33 cellular contexts compared by ENCODE assay signal in genomic region chr7:982511-983181, GRCh38. TPM values are rescaled to one million over a fixed set of nuclear protein-coding genes. Genes with fewer than 3 reads are reported as not detected.
DNase-seq lines count a peak whose midpoint lies in the region; ATAC-seq and TF ChIP-seq lines count a peak whose summit lies in the region.
"Had no signal": no experiment of that assay in that cellular context is flagged by ENCODE, and none has a peak within 500 bp of the region (broad histone marks: within the 10 kb centered on the region; RNA-seq: fewer than 3 reads in every experiment).

TSS of gene CYP2W1 (plus strand) at chr7:983181. CDS start at chr7:983212, 31 bp downstream.

- peak within 1 kb of the TSS; percentile 12 to 61 for H3K9ac ChIP-seq in colonic mucosa (ENCODE audit: low read depth in 2 of 2, low read length in 2 of 2)

- peak; percentile 16 for ATAC-seq in stimulated activated naive CD8-positive, alpha-beta T cell treated with anti-CD3 and anti-CD28 coated beads, Interleukin-15, amount 100 ng/mL, for 72 hours
- ATAC-seq in stimulated activated naive CD8-positive, alpha-beta T cell treated with anti-CD3 and anti-CD28 coated beads, Interleukin-15, Interleukin-2, amounts not matched to agents 100 U/mL and 50 U/mL, for 24 hours, result no peak
- ATAC-seq: A549; activated naive CD4-positive, alpha-beta T cell treated with anti-CD3 and anti-CD28 coated beads, Interleukin-2, amount 50 U/mL, for 72 hours; CD8-positive, alpha-beta T cell; lower lobe of right lung; natural killer cell treated with Interleukin-12 subunit alpha and Interleukin-12 subunit beta and Interleukin-15 and Interleukin-18, amount 100 ng/mL, for 72 hours; Panc1; stimulated activated naive B cell treated with anti-CD40 and anti-IgM and Interleukin-4, amounts not matched to agents 10 μg/mL and 1 μg/mL and 100 μg/mL, for 72 hours had no signal

- H3K4me3 ChIP-seq in colonic mucosa (no peak within 1 kb of the TSS), lower leg skin (ENCODE audit: low read depth, poor library complexity, severe bottlenecking) (no peak within 1 kb of the TSS)
- H3K4me3 ChIP-seq: A549, lower lobe of right lung, MG63, testis, vagina had no signal

- peaks cover 25% of the 10 kb centered on the region for H3K27me3 Mint-ChIP-seq in stimulated activated naive CD8-positive, alpha-beta T cell treated with anti-CD3 and anti-CD28 coated beads, Interleukin-15, amount 100 ng/mL, for 72 hours
- H3K27me3 Mint-ChIP-seq: natural killer cell treated with Interleukin-12 subunit alpha and Interleukin-12 subunit beta and Interleukin-15 and Interleukin-18, amount 100 ng/mL, for 72 hours had no signal

- TF ChIP-seq CTCF in colonic mucosa (IDR thresholded peaks at IDR 0.05), result no peak
- no peak for TF ChIP-seq CTCF in lower leg skin (IDR thresholded peaks at IDR 0.05)

- H3K4me1 Mint-ChIP-seq in stimulated activated naive CD8-positive, alpha-beta T cell treated with anti-CD3 and anti-CD28 coated beads, Interleukin-15, amount 100 ng/mL, for 72 hours, result peaks cover 14% of the 10 kb centered on the region

- no peak for DNase-seq in stimulated activated naive CD8-positive, alpha-beta T cell treated with anti-CD3 and anti-CD28 coated beads, Interleukin-15, amount 100 ng/mL, for 72 hours
- DNase-seq in stimulated activated naive CD8-positive, alpha-beta T cell treated with anti-CD3 and anti-CD28 coated beads, Interleukin-15, Interleukin-2, amounts not matched to agents 100 U/mL and 50 U/mL, for 24 hours, result no peak
- no peak for DNase-seq in colonic mucosa
- DNase-seq in lower leg skin (ENCODE audit: low spot score in 2 of 2), result no peak
- no peak for DNase-seq in stimulated activated CD4-positive, alpha-beta T cell treated with anti-CD3 and anti-CD28 coated beads, Interleukin-4, amount 100 ng/mL, for 24 hours
- no peak for DNase-seq in kidney tubule cell (ENCODE audit: low spot score)
- no peak for DNase-seq in SKM-1 (lab: John Stamatoyannopoulos, UW; ENCODE audit: unreplicated experiment)
- no peak for DNase-seq in NAMALWA (ENCODE audit: low spot score)
- DNase-seq: activated CD4-positive, alpha-beta T cell treated with anti-CD3 and anti-CD28 coated beads for 4 hours; activated CD8-positive, alpha-beta memory T cell treated with anti-CD3 and anti-CD28 coated beads for 24 hours; activated effector memory CD4-positive, alpha-beta T cell treated with Interleukin-2 at 50 U/mL for 16 hours; activated T-cell treated with anti-CD3 and anti-CD28 coated beads for 4 hours; CD8-positive, alpha-beta T cell; effector CD8-positive, alpha-beta T cell; kidney; lower lobe of right lung; MG63; NCI-H1105 treated with DMSO at 0.1 percent for 48 hours; NCI-H187 treated with DMSO at 0.1 percent for 48 hours; NCI-H226; stimulated activated naive B cell treated with anti-CD40 and anti-IgM and Interleukin-4, amounts not matched to agents 10 μg/mL and 1 μg/mL and 100 μg/mL, for 72 hours; testis had no signal

- H3K4me3 Mint-ChIP-seq in stimulated activated naive CD8-positive, alpha-beta T cell treated with anti-CD3 and anti-CD28 coated beads, Interleukin-15, amount 100 ng/mL, for 72 hours, result no peak within 1 kb of the TSS
- H3K4me3 Mint-ChIP-seq: CD8-positive, alpha-beta T cell; natural killer cell treated with Interleukin-12 subunit alpha and Interleukin-12 subunit beta and Interleukin-15 and Interleukin-18, amount 100 ng/mL, for 72 hours; stimulated activated naive B cell treated with anti-CD40 and anti-IgM and Interleukin-4, amounts not matched to agents 10 μg/mL and 1 μg/mL and 100 μg/mL, for 72 hours had no signal

- TF ChIP-seq POLR2A in lower leg skin (IDR thresholded peaks at IDR 0.05), result no peak

- H3K36me3 ChIP-seq in colonic mucosa, result no peaks in the 10 kb centered on the region
- H3K36me3 ChIP-seq: lower lobe of right lung, MG63, vagina had no signal

- H3K9me3 Mint-ChIP-seq in stimulated activated naive CD8-positive, alpha-beta T cell treated with anti-CD3 and anti-CD28 coated beads, Interleukin-15, amount 100 ng/mL, for 72 hours, result no peaks in the 10 kb centered on the region
- H3K9me3 Mint-ChIP-seq: activated naive CD4-positive, alpha-beta T cell treated with anti-CD3 and anti-CD28 coated beads, Interleukin-2, amount 50 U/mL, for 72 hours; CD8-positive, alpha-beta T cell; natural killer cell treated with Interleukin-12 subunit alpha and Interleukin-12 subunit beta and Interleukin-15 and Interleukin-18, amount 100 ng/mL, for 72 hours; stimulated activated naive B cell treated with anti-CD40 and anti-IgM and Interleukin-4, amounts not matched to agents 10 μg/mL and 1 μg/mL and 100 μg/mL, for 72 hours had no signal

- H3K9me3 ChIP-seq in colonic mucosa, result no peaks in the 10 kb centered on the region
- H3K9me3 ChIP-seq: A549, lower lobe of right lung, MG63, testis, vagina had no signal

- WGBS in lower leg skin, 2 donors, result 36 to 50% methylated on average over 17 to 20 of the region's 21 CpGs

- H3K27ac ChIP-seq in colonic mucosa, result no peak within 1 kb of the TSS
- H3K27ac ChIP-seq: A549, lower lobe of right lung, testis, vagina had no signal

- H3K4me1 ChIP-seq in colonic mucosa, result peaks cover 5% of the 10 kb centered on the region
- H3K4me1 ChIP-seq: lower lobe of right lung had no signal

- H3K27ac Mint-ChIP-seq in stimulated activated naive CD8-positive, alpha-beta T cell treated with anti-CD3 and anti-CD28 coated beads, Interleukin-15, amount 100 ng/mL, for 72 hours, result no peak within 1 kb of the TSS
- H3K27ac Mint-ChIP-seq: activated naive CD4-positive, alpha-beta T cell treated with anti-CD3 and anti-CD28 coated beads, Interleukin-2, amount 50 U/mL, for 72 hours; CD8-positive, alpha-beta T cell; natural killer cell treated with Interleukin-12 subunit alpha and Interleukin-12 subunit beta and Interleukin-15 and Interleukin-18, amount 100 ng/mL, for 72 hours; stimulated activated naive B cell treated with anti-CD40 and anti-IgM and Interleukin-4, amounts not matched to agents 10 μg/mL and 1 μg/mL and 100 μg/mL, for 72 hours had no signal

- H3K27me3 ChIP-seq in colonic mucosa, result no peaks in the 10 kb centered on the region
- H3K27me3 ChIP-seq: MG63, testis, vagina had no signal

- intact Hi-C loops in colonic mucosa (cut with DNase I) (no loop called here), lower leg skin (cut with DNase I; ENCODE audit: low total_unique reads) (no loop called here)

RNA-seq across cellular contexts. Expression of gene CYP2W1, which starts in this region (rescaled TPM):
- total RNA-seq in colonic mucosa, result 1 to 10 TPM; 2.7 to 4.5 TPM
- total RNA-seq in lower leg skin, result 10 to 100 TPM; 11.7 to 31.6 (median 19.3) TPM
- total RNA-seq: activated naive CD4-positive, alpha-beta T cell treated with anti-CD3 and anti-CD28 coated beads, Interleukin-2, amount 50 U/mL, for 72 hours; bronchial epithelial cell; CD8-positive, alpha-beta T cell; epithelial cell of proximal tubule; lower lobe of right lung; mononuclear cell; natural killer cell treated with Interleukin-12 subunit alpha and Interleukin-12 subunit beta and Interleukin-15 and Interleukin-18, amount 100 ng/mL, for 72 hours; osteocyte; skeletal muscle tissue; T-helper 2 cell treated with Interferon-gamma antibody and Interleukin-4, amounts not matched to agents 100 ng/mL and 5 ng/mL, for 36 hours had no signal
